In the genomic region with DNA sequence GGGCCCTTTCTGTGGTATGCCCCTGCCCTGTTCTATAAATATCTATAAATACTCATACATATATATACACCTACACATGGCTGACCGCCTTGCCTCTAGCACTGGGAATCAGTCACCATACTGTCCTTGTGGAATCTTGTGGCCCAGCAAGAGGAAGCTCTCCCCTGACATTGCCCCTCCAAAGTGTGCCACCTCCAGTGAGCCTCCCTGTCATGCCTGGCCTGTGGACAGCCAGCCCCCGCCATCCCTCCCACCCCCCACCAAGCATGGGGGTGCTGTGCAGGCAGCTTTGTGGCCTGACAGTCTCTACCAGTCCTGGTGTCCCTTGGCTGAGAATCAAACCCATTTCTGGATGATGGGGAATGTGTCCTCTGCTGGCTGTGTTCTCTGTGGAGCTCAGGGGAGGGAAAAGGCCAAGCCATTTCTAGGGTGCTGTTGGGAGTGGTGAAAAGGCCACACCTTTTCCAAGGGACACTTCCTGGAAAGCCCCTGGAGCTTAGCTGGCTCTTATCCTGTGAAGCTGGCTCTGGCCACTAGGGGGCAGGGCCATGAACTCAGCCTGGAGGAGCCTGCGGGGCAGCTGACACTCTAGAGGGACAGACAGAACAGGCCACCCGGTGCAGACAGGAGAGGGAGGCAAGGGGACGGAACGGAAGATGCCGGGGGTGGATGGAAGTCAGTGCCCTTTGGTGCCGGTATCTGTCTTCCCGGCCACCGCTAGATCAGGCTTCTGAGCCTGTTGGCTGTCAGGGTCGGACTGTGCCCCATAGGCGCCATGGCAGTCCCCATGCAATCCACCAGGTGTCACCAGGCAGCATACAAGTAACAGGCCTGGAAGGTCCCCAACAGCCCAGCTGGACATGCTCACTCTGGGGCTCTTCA, we compare ENCODE assay signal across 8 cellular contexts.
DNase-seq lines count a peak whose midpoint lies in the region; ATAC-seq and TF ChIP-seq lines count a peak whose summit lies in the region.
"Not testable (repeated sequence)": the region's sequence is repeated elsewhere in the genome, so short reads cannot be mapped to it uniquely, and the experiment has no call there.

No MANE protein-coding gene starts in this region.

- H2BK12ac ChIP-seq in neuronal stem cell (ENCODE audit: low read length), result not testable (repeated sequence)

- not testable (repeated sequence) for H2BK120ac ChIP-seq in neuronal stem cell (ENCODE audit: low read depth, low read length)

- H2AK5ac ChIP-seq in neuronal stem cell (ENCODE audit: low read depth, low read length), result not testable (repeated sequence)

- H3K14ac ChIP-seq in neuronal stem cell (ENCODE audit: low read length), result not testable (repeated sequence)

- H3K18ac ChIP-seq in neuronal stem cell (ENCODE audit: low read length), result peak overlapping the region; percentile 71

- ATAC-seq in body of pancreas, result peak; percentile 89

- not testable (repeated sequence) for H3K79me1 ChIP-seq in neuronal stem cell (ENCODE audit: low read depth, low read length)

- intact Hi-C loops in body of pancreas (cut with DNase I); left ventricle myocardium inferior (cut with micrococcal nuclease): not testable (repeated sequence)

- TF ChIP-seq CTCF in body of pancreas (IDR thresholded peaks at IDR 0.05) (peak; percentile 66 to 96 (median 80)), left ventricle myocardium inferior (IDR thresholded peaks at IDR 0.05; ENCODE audit: borderline replicate concordance) (peak; percentile 81)

- not testable (repeated sequence) for TF ChIP-seq POLR2A in body of pancreas (IDR thresholded peaks at IDR 0.05)

- not testable (repeated sequence) for H3K4me1 ChIP-seq in body of pancreas; left ventricle myocardium inferior; neuronal stem cell (ENCODE audit: control insufficient read depth in 2 of 2, insufficient read depth in 1 of 2, low read depth in 1 of 2, low read length in 2 of 2)

- WGBS in body of pancreas, 2 donors, result 11 to 21% methylated on average over 7 to 12 of the region's 12 CpGs
- WGBS in neuronal stem cell (ENCODE audit: extremely low coverage in 2 of 2, insufficient read length in 2 of 2, insufficient replicate concordance in 1 of 2), 2 donors, result no CpG with 5 or more reads among the region's 12 CpGs

- DNase-seq in COLO668 (lab: John Stamatoyannopoulos, UW; ENCODE audit: unreplicated experiment) (peak; percentile 66), HS-27A (ENCODE audit: low read depth) (peak; percentile 61), NCI-H82 (lab: John Stamatoyannopoulos, UW) (peak; percentile 87), body of pancreas (peak; percentile 85 to 97 (median 92)), left ventricle myocardium inferior (peak; percentile 74), neuronal stem cell (ENCODE audit: low spot score) (peak; percentile 75)
- peak; percentile 57 for DNase-seq in activated CD4-positive, alpha-beta T cell treated with anti-CD3 and anti-CD28 coated beads for 1 hour
- DNase-seq in stimulated activated CD8-positive, alpha-beta memory T cell treated with anti-CD3 and anti-CD28 coated beads, Interleukin-4, amount 100 ng/mL, for 4 hours (ENCODE audit: low read depth in 2 of 2, low spot score in 1 of 2), result peak; percentile 45 to 51

- H2AFZ ChIP-seq in neuronal stem cell (ENCODE audit: low read length), result peak overlapping the region; percentile 92

- H3K36me3 ChIP-seq in body of pancreas (replicated peaks in 1 of 2; ENCODE audit: insufficient read depth in 1 of 2, low read depth in 2 of 2); left ventricle myocardium inferior; neuronal stem cell (replicated peaks in 1 of 2; ENCODE audit: control insufficient read depth in 2 of 2, insufficient read depth in 2 of 2, low read length in 2 of 2): not testable (repeated sequence)

- H3K27me3 ChIP-seq in body of pancreas; left ventricle myocardium inferior (ENCODE audit: low read depth); neuronal stem cell (ENCODE audit: control insufficient read depth in 3 of 3, insufficient read depth in 3 of 3, low read depth in 1 of 3, low read length in 3 of 3): not testable (repeated sequence)

- not testable (repeated sequence) for H3K9me3 ChIP-seq in body of pancreas; left ventricle myocardium inferior (replicated peaks); neuronal stem cell (replicated peaks in 1 of 2; ENCODE audit: control insufficient read depth in 2 of 2, insufficient read depth in 1 of 2, low read depth in 1 of 2, low read length in 2 of 2)

- not testable (repeated sequence) for H3K23ac ChIP-seq in neuronal stem cell (ENCODE audit: low read depth, low read length, poor library complexity)

- H3K4ac ChIP-seq in neuronal stem cell (ENCODE audit: low read length), result not testable (repeated sequence)

- H2BK5ac ChIP-seq in neuronal stem cell (ENCODE audit: low read length), result not testable (repeated sequence)

- not testable (repeated sequence) for H3K4me3 ChIP-seq in body of pancreas
- H3K4me3 ChIP-seq in left ventricle myocardium inferior (peak overlapping the region; percentile 56), neuronal stem cell (ENCODE audit: low read length in 2 of 2) (peak overlapping the region; percentile 47 to 81)

- H3K27ac ChIP-seq in body of pancreas, result peak overlapping the region in 3 of 4 donors; percentile 50 to 79 (median 77)
- H3K27ac ChIP-seq in left ventricle myocardium inferior (replicated peaks), result peak overlapping the region; percentile 63
- peak overlapping the region; percentile 46 for H3K27ac ChIP-seq in neuronal stem cell (replicated peaks; ENCODE audit: low read length)

- peak overlapping the region; percentile 62 for H3K4me2 ChIP-seq in neuronal stem cell (ENCODE audit: insufficient read depth, low read length, poor library complexity, severe bottlenecking)

- not testable (repeated sequence) for H4K91ac ChIP-seq in neuronal stem cell (ENCODE audit: low read depth, low read length, poor library complexity)

- not testable (repeated sequence) for H4K8ac ChIP-seq in neuronal stem cell (ENCODE audit: low read depth, low read length)

- H2BK15ac ChIP-seq in neuronal stem cell (ENCODE audit: low read length), result not testable (repeated sequence)

- H3K9ac ChIP-seq in neuronal stem cell (ENCODE audit: low read depth, low read length, poor library complexity), result peak overlapping the region; percentile 88
